In the genomic region with DNA sequence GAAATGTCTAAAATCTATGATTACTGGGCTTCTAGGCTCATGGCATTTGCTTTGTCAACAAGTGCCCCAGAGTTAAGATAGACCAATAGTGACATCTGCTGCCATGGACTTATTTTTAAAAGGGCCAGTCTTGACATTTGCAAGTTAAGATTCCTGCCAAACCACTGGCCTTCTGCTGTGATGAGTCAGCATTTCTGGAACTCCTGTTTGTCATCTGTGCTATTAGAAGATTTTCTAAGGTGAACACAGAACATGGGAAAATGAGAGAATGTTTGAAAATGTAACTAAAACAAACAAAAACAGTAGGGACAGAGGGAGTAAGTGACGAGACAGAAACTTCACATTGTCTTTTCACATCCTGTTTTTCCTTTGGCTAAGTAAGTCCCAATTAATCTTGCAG, we compare ENCODE assay signal across 8 cellular contexts.
DNase-seq lines count a peak whose midpoint lies in the region; ATAC-seq, FAIRE-seq and TF ChIP-seq lines count a peak whose summit lies in the region.

No MANE protein-coding gene starts in this region.

- FAIRE-seq in urothelium cell line (lab: Jason Lieb, UNC): no peak

- peaks cover 12% of the 10 kb centered on the region for H3K4me1 Mint-ChIP-seq in activated CD4-positive, alpha-beta T cell treated with anti-CD3 and anti-CD28 coated beads for 36 hours

- H3K79me2 ChIP-seq in Loucy (ENCODE audit: insufficient read depth, low read length): no peaks in the 10 kb centered on the region

- H3K36me3 Mint-ChIP-seq in activated CD4-positive, alpha-beta T cell treated with anti-CD3 and anti-CD28 coated beads for 36 hours (ENCODE audit: low read depth): no peaks in the 10 kb centered on the region

- no peak overlapping the region for H3K4me3 Mint-ChIP-seq in activated CD4-positive, alpha-beta T cell treated with anti-CD3 and anti-CD28 coated beads for 36 hours

- H3K27me3 Mint-ChIP-seq in activated CD4-positive, alpha-beta T cell treated with anti-CD3 and anti-CD28 coated beads for 36 hours: no peaks in the 10 kb centered on the region

- H3K9ac ChIP-seq in Loucy (ENCODE audit: low read depth, low read length, poor library complexity, severe bottlenecking): no peak overlapping the region

- peak; percentile 6 for DNase-seq in activated CD4-positive, alpha-beta T cell treated with anti-CD3 and anti-CD28 coated beads for 36 hours
- no peak for DNase-seq in activated CD4-positive, alpha-beta T cell treated with anti-CD3 and anti-CD28 coated beads, Interleukin-2, amount 50 U/mL, for 1 hour
- DNase-seq in breast epithelium (ENCODE audit: low spot score in 2 of 2) (no peak), kidney tubule cell (ENCODE audit: low spot score) (peak; percentile 85), urothelium cell line (ENCODE audit: low spot score) (peak; percentile 78), GDM1 (lab: John Stamatoyannopoulos, UW) (no peak)

- H3K27ac ChIP-seq in breast epithelium: peak overlapping the region; percentile 46 to 55

- CTCF ChIA-PET in activated CD4-positive, alpha-beta T cell treated with anti-CD3 and anti-CD28 coated beads for 36 hours (lab: Charles Lee): interaction anchor here (0.8 to 2.2 kb wide), 4 partner anchors 12 to 263 kb away, joined by 3 to 7 read pairs (median 4); no protein-coding TSS in a partner anchor

- H3K4me1 ChIP-seq in Loucy (ENCODE audit: insufficient read depth, low read length, poor library complexity, severe bottlenecking) (no peaks in the 10 kb centered on the region), breast epithelium (no peaks in the 10 kb centered on the region)

- H3K27me3 ChIP-seq in Loucy (ENCODE audit: insufficient read depth, low read length, poor library complexity, severe bottlenecking): no peaks in the 10 kb centered on the region
- no peaks in the 10 kb centered on the region for H3K27me3 ChIP-seq in breast epithelium

- no peaks in the 10 kb centered on the region for H3K36me3 ChIP-seq in Loucy (ENCODE audit: insufficient read depth, low read length)
- H3K36me3 ChIP-seq in breast epithelium: no peaks in the 10 kb centered on the region

- H3F3A ChIP-seq in Loucy (ENCODE audit: low read depth): no peaks in the 10 kb centered on the region

- no peaks in the 10 kb centered on the region for H4K20me1 ChIP-seq in Loucy (ENCODE audit: insufficient read depth, low read length, poor library complexity, severe bottlenecking)

- H3K9me3 Mint-ChIP-seq in activated CD4-positive, alpha-beta T cell treated with anti-CD3 and anti-CD28 coated beads for 36 hours (ENCODE audit: low read depth): no peaks in the 10 kb centered on the region

- no peak overlapping the region for H3K27ac Mint-ChIP-seq in activated CD4-positive, alpha-beta T cell treated with anti-CD3 and anti-CD28 coated beads for 36 hours

- POLR2A ChIA-PET in activated CD4-positive, alpha-beta T cell treated with anti-CD3 and anti-CD28 coated beads for 36 hours (lab: Charles Lee): interaction anchor here (0.7 kb wide), 1 partner anchor 1583 kb away, joined by 5 read pairs; no protein-coding TSS in a partner anchor

- intact Hi-C loops in activated CD4-positive, alpha-beta T cell treated with anti-CD3 and anti-CD28 coated beads for 36 hours (cut with DNase I, micrococcal nuclease): loop anchor here (2.0 to 5.0 kb wide), 2 partner anchors 205 to 255 kb away; no protein-coding TSS in a partner anchor
- intact Hi-C loops in breast epithelium (cut with DNase I; ENCODE audit: low total_unique reads): no loop called here

- no peak overlapping the region for H3K4me2 ChIP-seq in Loucy (ENCODE audit: low read depth, low read length, poor library complexity, severe bottlenecking)

- H3K4me3 ChIP-seq in Loucy (ENCODE audit: low read length, poor library complexity, severe bottlenecking) (no peak overlapping the region), breast epithelium (no peak overlapping the region)

- TF ChIP-seq POLR2A in breast epithelium (IDR thresholded peaks at IDR 0.05): no peak

- ATAC-seq in activated CD4-positive, alpha-beta T cell treated with anti-CD3 and anti-CD28 coated beads for 36 hours: peak; percentile 12
- ATAC-seq in GM21737 (IDR thresholded peaks at IDR 0.05; ENCODE audit: unreplicated experiment): peak; percentile 83

- H3K9me2 ChIP-seq in Loucy (replicated peaks; ENCODE audit: low read depth, low read length): no peaks in the 10 kb centered on the region

- peaks cover 4% of the 10 kb centered on the region; the same call in 1 of the 2 replicates for H3K9me3 ChIP-seq in Loucy (ENCODE audit: insufficient read depth, low read depth, low read length)
- peaks cover 0 to 5% of the 10 kb centered on the region in 2 donors for H3K9me3 ChIP-seq in breast epithelium

- TF ChIP-seq CTCF in Loucy (conservative IDR thresholded peaks at IDR 0.05; ENCODE audit: low read length) (peak; percentile 68), breast epithelium (IDR thresholded peaks at IDR 0.05) (no peak)

- no peak overlapping the region for H2AFZ ChIP-seq in Loucy (ENCODE audit: low read length)

Comparison
In these comparisons a context has a peak if more than half of its experiments do, and no peak if none do; other contexts are left out.
1. DNase-seq: peak in activated CD4-positive, alpha-beta T cell treated with anti-CD3 and anti-CD28 coated beads for 36 hours (single experiment), kidney tubule cell (single experiment) and urothelium cell line (single experiment); none in activated CD4-positive, alpha-beta T cell treated with anti-CD3 and anti-CD28 coated beads, Interleukin-2, amount 50 U/mL, for 1 hour (single experiment), breast epithelium (0 of 2) and GDM1 (single experiment).